In genomic region chr10:6667679-6668270, GRCh38 we compare ENCODE assay signal across 8 cellular contexts.
A peak's percentile ranks its signal among the peaks of the same experiment; 100 is the strongest.
DNase-seq lines count a peak whose midpoint lies in the region; ATAC-seq, FAIRE-seq and TF ChIP-seq lines count a peak whose summit lies in the region.

No MANE protein-coding gene starts in this region.

- no peaks in the 10 kb centered on the region for H4K20me1 ChIP-seq in GM23338 (replicated peaks; ENCODE audit: insufficient read depth)
- H4K20me1 ChIP-seq in H1 (replicated peaks in 1 of 2; ENCODE audit: control insufficient read depth in 1 of 2, insufficient read depth in 2 of 2, low read length in 2 of 2) = no peaks in the 10 kb centered on the region

- H4K5ac ChIP-seq in H1 (ENCODE audit: insufficient read length, low read depth, low read length) = no peak overlapping the region

- H3K4me1 ChIP-seq in GM23338 (ENCODE audit: insufficient read depth) (no peaks in the 10 kb centered on the region), H1 (replicated peaks in 1 of 4; ENCODE audit: control insufficient read depth in 3 of 4, insufficient read depth in 4 of 4, low read length in 3 of 4) (no peaks in the 10 kb centered on the region)

- TF ChIP-seq CTCF in CD14-positive monocyte (IDR thresholded peaks at IDR 0.05) (peak; percentile 49), GM23338 (conservative IDR thresholded peaks at IDR 0.05; ENCODE audit: low read depth in 2 of 2) (peak; percentile 86 to 92), H1 (IDR thresholded peaks at IDR 0.05; ENCODE audit: control extremely low read depth in 1 of 3, insufficient read depth in 1 of 3, low read depth in 1 of 3, low read length in 3 of 3) (peak in 2 of 3 experiments; percentile 66 to 76; a peak in 3 of 4 replicates), neural crest cell (conservative IDR thresholded peaks at IDR 0.05) (peak; percentile 73)

- intact Hi-C loops in CD14-positive monocyte (cut with micrococcal nuclease) = loop anchor here in 1 of 2 donors (10.0 kb wide), 1 partner anchor 747 kb away; the partner anchor contains the start of gene SFMBT2

- peaks cover 0 to 2% (median 0%) of the 10 kb centered on the region in 7 donors for H3K9me3 Mint-ChIP-seq in CD14-positive monocyte
- H3K9me3 Mint-ChIP-seq in GM23338 = no peaks in the 10 kb centered on the region; the same call in 2 of the 3 replicates
- H3K9me3 Mint-ChIP-seq in neural crest cell = no peaks in the 10 kb centered on the region

- no peaks in the 10 kb centered on the region for H3K79me2 ChIP-seq in GM23338 (replicated peaks; ENCODE audit: insufficient read depth)
- H3K79me2 ChIP-seq in H1 (ENCODE audit: control insufficient read depth in 1 of 2, insufficient read depth in 2 of 2, low read length in 2 of 2) = no peaks in the 10 kb centered on the region

- no peak overlapping the region for H2AK5ac ChIP-seq in H1 (ENCODE audit: low read depth, low read length)

- H4K91ac ChIP-seq in H1 (replicated peaks; ENCODE audit: insufficient read length, low read length) = no peak overlapping the region

- POLR2A ChIA-PET in H1 (lab: Charles Lee; ENCODE audit: partially characterized antibody) = interaction anchor here (0.6 kb wide), 1 partner anchor 20 kb away, joined by 3 read pairs; no protein-coding TSS in a partner anchor

- H3K18ac ChIP-seq in H1 (ENCODE audit: extremely low read depth, low read length) = no peak overlapping the region

- H3K27me3 ChIP-seq in GM23338 (ENCODE audit: insufficient read depth) (no peaks in the 10 kb centered on the region), H1 (replicated peaks in 1 of 4; ENCODE audit: control insufficient read depth in 3 of 4, extremely low read depth in 1 of 4, insufficient read depth in 3 of 4, low read length in 3 of 4) (no peaks in the 10 kb centered on the region)

- DNase-seq in CD14-positive monocyte (ENCODE audit: low spot score) (no peak), GM23338 (ENCODE audit: low spot score) (peak; percentile 75), SHP77 treated with DMSO at 0.1 percent for 48 hours (lab: John Stamatoyannopoulos, UW) (peak; percentile 54), H1 (ENCODE audit: low read depth in 1 of 2, low spot score in 2 of 2) (peak in 1 of 2 experiments; percentile 59), neural crest cell (ENCODE audit: low read depth, low spot score) (peak; percentile 18), T1000 (lab: John Stamatoyannopoulos, UW) (no peak)

- H3K4me3 ChIP-seq in GM23338 = no peak overlapping the region
- no peak overlapping the region for H3K4me3 ChIP-seq in H1 (ENCODE audit: extremely low read depth in 1 of 4, insufficient read depth in 2 of 4, low read depth in 3 of 4, low read length in 4 of 4)

- peak; percentile 86 to 89 for TF ChIP-seq RAD21 in H1 (IDR thresholded peaks at IDR 0.05 in 1 of 2, conservative IDR thresholded peaks at IDR 0.05 in 1 of 2; ENCODE audit: low read depth in 2 of 2, low read length in 2 of 2)

- no peak overlapping the region for H3K4ac ChIP-seq in H1 (replicated peaks; ENCODE audit: insufficient read length, low read depth, low read length)

- no peak overlapping the region for H2BK20ac ChIP-seq in H1 (ENCODE audit: low read length)

- TF ChIP-seq POLR2A in H1 (IDR thresholded peaks at IDR 0.05; ENCODE audit: control extremely low read depth in 1 of 2, low read depth in 2 of 2, low read length in 2 of 2) = no peak

- no peak overlapping the region for H2BK12ac ChIP-seq in H1 (ENCODE audit: low read depth, low read length)

- no peaks in the 10 kb centered on the region for H3K9me3 ChIP-seq in H1 (ENCODE audit: insufficient read depth in 2 of 2, low read depth in 1 of 2, low read length in 1 of 2)

- H3K23ac ChIP-seq in H1 (ENCODE audit: insufficient read length) = no peak overlapping the region

- H3K4me2 ChIP-seq in GM23338 (no peak overlapping the region), H1 (ENCODE audit: insufficient read depth in 1 of 2, low read depth in 2 of 2, low read length in 2 of 2) (no peak overlapping the region)

- H3K27ac Mint-ChIP-seq in CD14-positive monocyte = no peak overlapping the region
- no peak overlapping the region for H3K27ac Mint-ChIP-seq in GM23338
- no peak overlapping the region for H3K27ac Mint-ChIP-seq in neural crest cell (ENCODE audit: unreplicated experiment)

- H3K36me3 ChIP-seq in GM23338 (ENCODE audit: insufficient read depth) (no peaks in the 10 kb centered on the region), H1 (ENCODE audit: control insufficient read depth in 2 of 4, insufficient read depth in 4 of 4, low read length in 3 of 4) (no peaks in the 10 kb centered on the region)

- H3K56ac ChIP-seq in H1 (replicated peaks; ENCODE audit: insufficient read length, low read depth, low read length) = no peak overlapping the region

- H4K8ac ChIP-seq in H1 (ENCODE audit: extremely low read depth, insufficient read depth, low read length) = no peak overlapping the region

- H3K4me3 Mint-ChIP-seq in CD14-positive monocyte (peak overlapping the region in 1 of 2 donors; percentile 5), GM23338 (no peak overlapping the region), neural crest cell (no peak overlapping the region)

- no peaks in the 10 kb centered on the region for H3K36me3 Mint-ChIP-seq in CD14-positive monocyte
- no peaks in the 10 kb centered on the region for H3K36me3 Mint-ChIP-seq in GM23338 (ENCODE audit: low read depth)
- H3K36me3 Mint-ChIP-seq in neural crest cell (ENCODE audit: low read depth) = no peaks in the 10 kb centered on the region

- no peak overlapping the region for H3K14ac ChIP-seq in H1 (ENCODE audit: insufficient read length)

- no peak overlapping the region for H3K27ac ChIP-seq in GM23338 (ENCODE audit: low read depth)
- no peak overlapping the region for H3K27ac ChIP-seq in H1 (ENCODE audit: low read depth, low read length)

- no peak overlapping the region for H2BK5ac ChIP-seq in H1 (ENCODE audit: low read depth, low read length)

- no peaks in the 10 kb centered on the region for H3K9me2 ChIP-seq in GM23338 (ENCODE audit: insufficient read depth)

- H2BK15ac ChIP-seq in H1 (ENCODE audit: low read length) = no peak overlapping the region

- no peak overlapping the region for H3K9ac ChIP-seq in H1 (replicated peaks in 1 of 4; ENCODE audit: extremely low read depth in 1 of 4, low read depth in 3 of 4, low read length in 3 of 4)

- peak; percentile 81 for FAIRE-seq in H1 (lab: Jason Lieb, UNC)

- peak; percentile 70 for ATAC-seq in GM23338
- ATAC-seq in GM19455 (IDR thresholded peaks at IDR 0.05; ENCODE audit: unreplicated experiment) = no peak
- ATAC-seq in HG02623 (IDR thresholded peaks at IDR 0.05; ENCODE audit: unreplicated experiment) = no peak

- CTCF ChIA-PET in H1 (lab: Charles Lee; ENCODE audit: partially characterized antibody) = interaction anchor here (0.7 to 4.7 kb wide), 44 partner anchors 11 to 723 kb away, joined by 3 to 31 read pairs (median 4); partner anchors contain the start of genes PFKFB3 and PRKCQ

- H3K4me1 Mint-ChIP-seq in CD14-positive monocyte (no peaks in the 10 kb centered on the region), GM23338 (no peaks in the 10 kb centered on the region; the same call in 2 of the 3 replicates), neural crest cell (peaks cover 4% of the 10 kb centered on the region)

- H3K27me3 Mint-ChIP-seq in CD14-positive monocyte (ENCODE audit: low read depth in 3 of 3) (peaks cover 0 to 12% (median 2%) of the 10 kb centered on the region in 3 donors), GM23338 (ENCODE audit: insufficient read depth, low read depth, poor library complexity) (no peaks in the 10 kb centered on the region), neural crest cell (ENCODE audit: low read depth) (peaks cover 20% of the 10 kb centered on the region)

- no peak overlapping the region for H2AFZ ChIP-seq in GM23338
- no peak overlapping the region for H2AFZ ChIP-seq in H1 (ENCODE audit: low read length)

- no peaks in the 10 kb centered on the region for H3K23me2 ChIP-seq in H1 (ENCODE audit: low read depth, low read length)

- no peaks in the 10 kb centered on the region for H3F3A ChIP-seq in GM23338 (replicated peaks; ENCODE audit: low read depth)

- H3K79me1 ChIP-seq in H1 (ENCODE audit: low read depth, low read length) = no peaks in the 10 kb centered on the region

- no peak for TF ChIP-seq EP300 in H1 (IDR thresholded peaks at IDR 0.05; ENCODE audit: borderline replicate concordance in 1 of 2, low read depth in 2 of 2, low read length in 2 of 2)

- no peak overlapping the region for H2BK120ac ChIP-seq in H1 (replicated peaks; ENCODE audit: low read depth, low read length)

- WGBS in H1 (ENCODE audit: extremely low coverage in 1 of 2, insufficient coverage in 1 of 2, insufficient read length in 1 of 2, insufficient replicate concordance in 2 of 2, low coverage in 1 of 2, low lambda C conversion rate in 2 of 2, missing lambda C conversion rate in 1 of 2), 2 experiments = 50% methylated on average over 10 of the region's 10 CpGs; no CpG with 5 or more reads in 1 of the 2 experiments

TF ChIP-seq in H1, 55 proteins besides CTCF, POLR2A, EP300 and RAD21 (continues in another document):
- no peak for TF ChIP-seq SP2 (IDR thresholded peaks at IDR 0.05; ENCODE audit: low read length)
- TF ChIP-seq SP1 (IDR thresholded peaks at IDR 0.05; ENCODE audit: low read depth, low read length) = no peak
- no peak for TF ChIP-seq BACH1 (IDR thresholded peaks at IDR 0.05; ENCODE audit: low read length)
- TF ChIP-seq USF2 (IDR thresholded peaks at IDR 0.05; ENCODE audit: low read length) = no peak
- no peak for TF ChIP-seq BRCA1 (IDR thresholded peaks at IDR 0.05; ENCODE audit: low read depth, low read length)
- no peak for TF ChIP-seq BCL11A (IDR thresholded peaks at IDR 0.05; ENCODE audit: low read depth in 2 of 2, low read length in 2 of 2)
- no peak for TF ChIP-seq TAF7 (optimal IDR thresholded peaks at IDR 0.05; ENCODE audit: borderline replicate concordance, low read depth, low read length)
- no peak for TF ChIP-seq ATF3 (IDR thresholded peaks at IDR 0.05; ENCODE audit: insufficient read depth, low read depth, low read length)
- no peak for TF ChIP-seq RFX5 (IDR thresholded peaks at IDR 0.05; ENCODE audit: borderline replicate concordance, low read depth, low read length)
- no peak for TF ChIP-seq SRF (IDR thresholded peaks at IDR 0.05; ENCODE audit: low read depth, low read length)
- TF ChIP-seq JUN (IDR thresholded peaks at IDR 0.05; ENCODE audit: low read depth, low read length) = no peak
- TF ChIP-seq CEBPB (IDR thresholded peaks at IDR 0.05; ENCODE audit: low read depth, low read length) = no peak

Comparison
In these comparisons a context has a peak if more than half of its experiments do, and no peak if none do; other contexts are left out.
1. DNase-seq: peak in GM23338 (single experiment), SHP77 treated with DMSO at 0.1 percent for 48 hours (single experiment) and neural crest cell (single experiment); none in CD14-positive monocyte (single experiment) and T1000 (single experiment).
2. Peak in every context shown above with its lines, with median percentiles within 50 percentile points of each other: CTCF ChIP-seq.